Comparison of ENCODE assay signal across 16 cellular contexts in the genomic region with DNA sequence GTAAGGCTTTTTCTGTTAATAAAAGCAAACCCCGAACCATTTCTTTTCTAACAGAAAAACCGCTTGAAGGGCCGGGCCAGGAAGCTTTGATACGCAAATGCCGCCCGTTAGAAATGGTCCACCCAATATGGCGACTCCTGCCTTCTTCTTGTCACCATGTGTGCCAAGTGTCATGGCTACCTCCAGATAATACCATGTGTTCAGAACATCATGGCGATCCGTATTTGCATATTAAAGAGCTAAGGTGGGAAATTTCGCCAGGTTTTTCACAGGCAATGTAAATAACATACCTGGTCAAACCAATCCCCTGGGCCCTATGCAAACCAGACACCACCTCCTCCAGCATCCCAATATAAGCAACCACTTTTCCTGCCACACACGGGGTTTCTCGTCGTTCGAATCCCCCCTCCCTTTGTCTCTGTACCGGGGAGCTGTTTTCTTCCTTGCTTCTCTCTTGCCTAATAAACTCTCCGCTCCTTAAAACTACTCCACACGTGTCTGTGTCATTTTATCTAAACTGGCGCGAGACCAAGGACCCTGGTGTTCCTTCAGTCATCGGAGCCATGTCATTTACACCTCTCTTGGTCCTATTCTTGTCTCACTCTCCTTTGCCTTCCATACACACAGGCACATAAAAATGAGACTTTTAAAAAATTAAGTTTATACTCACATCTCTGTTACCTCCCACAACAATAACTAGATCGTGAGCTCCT. TPM values are rescaled to one million over a fixed set of nuclear protein-coding genes. Genes with fewer than 3 reads are reported as not detected.
DNase-seq lines count a peak whose midpoint lies in the region; ATAC-seq and TF ChIP-seq lines count a peak whose summit lies in the region.
"Had no signal": no experiment of that assay in that cellular context is flagged by ENCODE, and none has a peak within 500 bp of the region (broad histone marks: within the 10 kb centered on the region; RNA-seq: fewer than 3 reads in every experiment).

No MANE protein-coding gene starts in this region.

- no peak for DNase-seq in HFFc6
- no peak for DNase-seq in WERI-Rb-1
- DNase-seq in Right ventricle myocardium superior, result no peak
- no peak for DNase-seq in sigmoid colon
- DNase-seq in activated effector memory CD4-positive, alpha-beta T cell treated with Interleukin-2 at 50 U/mL for 16 hours, result no peak
- DNase-seq in omental fat pad (ENCODE audit: low spot score), result no peak
- no peak for DNase-seq in T1000 (lab: John Stamatoyannopoulos, UW)
- DNase-seq: activated CD4-positive, CD25-positive, alpha-beta regulatory T cell; activated effector memory CD4-positive, alpha-beta T cell treated with anti-CD3 and anti-CD28 coated beads, Interleukin-2, amount 50 U/mL, for 16 hours; DMS79; left colon; NCI-H2107; ovary had no signal

- H3K36me3 ChIP-seq in WERI-Rb-1 (no peaks in the 10 kb centered on the region), sigmoid colon (no peaks in the 10 kb centered on the region)
- H3K36me3 ChIP-seq: ascending aorta, ovary had no signal

- WGBS in sigmoid colon, 2 donors, result 88 to 92% methylated on average over 21 of the region's 21 CpGs

- H3K27ac ChIP-seq in WERI-Rb-1, result peak overlapping the region; percentile 65
- peak overlapping the region; percentile 41 to 68 (median 59) for H3K27ac ChIP-seq in sigmoid colon
- H3K27ac ChIP-seq: ascending aorta, ovary had no signal

- TF ChIP-seq POLR2A in sigmoid colon (IDR thresholded peaks at IDR 0.05), result no peak

- H3K36me3 Mint-ChIP-seq in HFFc6 (ENCODE audit: low read depth), result peaks cover 24% of the 10 kb centered on the region

- no peak for TF ChIP-seq EP300 in sigmoid colon (IDR thresholded peaks at IDR 0.05)

- ATAC-seq in Right ventricle myocardium superior (ENCODE audit: poor library complexity), result peak; percentile 78
- ATAC-seq in omental fat pad (ENCODE audit: low FRiP score), result no peak
- ATAC-seq in GM19397 (IDR thresholded peaks at IDR 0.05; ENCODE audit: unreplicated experiment), result no peak
- ATAC-seq: left colon had no signal

- peak overlapping the region; percentile 90 for H3K27ac Mint-ChIP-seq in HFFc6

- intact Hi-C loops in Right ventricle myocardium superior (cut with DNase I), result no loop called here
- intact Hi-C loops in sigmoid colon (cut with DNase I), result no loop called here

- H3K9me3 ChIP-seq in WERI-Rb-1 (ENCODE audit: severe bottlenecking) (no peaks in the 10 kb centered on the region), sigmoid colon (no peaks in the 10 kb centered on the region)
- H3K9me3 ChIP-seq: ascending aorta, ovary had no signal

- H3K4me3 Mint-ChIP-seq in HFFc6, result peak overlapping the region; percentile 68

- TF ChIP-seq CTCF in HFFc6 (IDR thresholded peaks at IDR 0.05) (no peak), WERI-Rb-1 (IDR thresholded peaks at IDR 0.05; ENCODE audit: low read depth, low read length) (no peak), sigmoid colon (IDR thresholded peaks at IDR 0.05) (no peak), omental fat pad (IDR thresholded peaks at IDR 0.05) (no peak)

- peaks cover 76% of the 10 kb centered on the region for H3K4me1 Mint-ChIP-seq in HFFc6 (ENCODE audit: low read depth)

- no peaks in the 10 kb centered on the region for H3K27me3 ChIP-seq in WERI-Rb-1 (ENCODE audit: insufficient read depth, low read depth, severe bottlenecking)
- no peaks in the 10 kb centered on the region for H3K27me3 ChIP-seq in sigmoid colon
- H3K27me3 ChIP-seq: ascending aorta, ovary had no signal

- H3K4me3 ChIP-seq in WERI-Rb-1 (ENCODE audit: low read depth, low read length) (no peak overlapping the region), sigmoid colon (no peak overlapping the region)
- H3K4me3 ChIP-seq: ascending aorta, ovary, skin epidermis had no signal

- peaks cover 3% of the 10 kb centered on the region; the same call in 1 of the 2 replicates for H3K9me3 Mint-ChIP-seq in HFFc6

- H3K4me1 ChIP-seq in sigmoid colon, result peaks cover 0 to 29% (median 23%) of the 10 kb centered on the region in 4 donors

- H3K27me3 Mint-ChIP-seq in HFFc6 (ENCODE audit: insufficient read depth), result peaks cover 6% of the 10 kb centered on the region

RNA-seq across cellular contexts. Expression of a gene that starts 34.5 kb away (rescaled TPM):
- total RNA-seq in HFFc6 (2021; fragmentation: NEBNext Ultra II Directional; extraction: Animal tissue kit (Norgen Biotek cat#: 25700)), result 10 to 100 TPM; 42.1 to 82.6 (median 76.3) TPM
- total RNA-seq in Right ventricle myocardium superior (51.1 TPM), sigmoid colon (1 to 10 TPM; 1.6 to 3.6 (median 2.4) TPM), omental fat pad (10 to 100 TPM in 2 of 4 donors, 1 to 10 TPM in 2; 8.2 to 44.1 (median 10.6) TPM)
- polyA plus RNA-seq in sigmoid colon, result 10 to 100 TPM in 2 of 3 donors, 1 to 10 TPM in 1; 3.0 to 12.8 (median 12.0) TPM
